9 cellular contexts compared by ENCODE assay signal in genomic region chr7:113306302-113306701, GRCh38.
"Had no signal": no experiment of that assay in that cellular context is flagged by ENCODE, and none has a peak within 500 bp of the region (broad histone marks: within the 10 kb centered on the region; RNA-seq: fewer than 3 reads in every experiment).

No MANE protein-coding gene starts in this region.

- DNase-seq: GM23248, GOT3, H7, HFFc6, IMR-90, KBM-7 had no signal

- H3K27ac ChIP-seq: GM23248 had no signal

- ATAC-seq: HCT116 had no signal

- H3K4me1 ChIP-seq: HAP-1 had no signal

- H3K9ac ChIP-seq: GM23248 had no signal

- H3K4me3 ChIP-seq: GM23248, HAP-1 had no signal

- H3K36me3 ChIP-seq: HAP-1 had no signal

- FAIRE-seq: HTR-8/SVneo had no signal
